ENCODE assay signal across 12 cellular contexts in genomic region chr6:70857387-70858077, GRCh38.
DNase-seq lines count a peak whose midpoint lies in the region; ATAC-seq, FAIRE-seq and TF ChIP-seq lines count a peak whose summit lies in the region.
"Had no signal": no experiment of that assay in that cellular context is flagged by ENCODE, and none has a peak within 500 bp of the region (broad histone marks: within the 10 kb centered on the region; RNA-seq: fewer than 3 reads in every experiment).

No MANE protein-coding gene starts in this region.

- ATAC-seq in GM19395 (IDR thresholded peaks at IDR 0.05; ENCODE audit: unreplicated experiment) (peak; percentile 100), HG02852 (IDR thresholded peaks at IDR 0.05; ENCODE audit: unreplicated experiment) (peak; percentile 100), HG03558 (IDR thresholded peaks at IDR 0.05; ENCODE audit: extremely low read depth, unreplicated experiment) (peak; percentile 99)

- DNase-seq in GM12891 (ENCODE audit: insufficient read length, low spot score), result peak; percentile 25
- no peak for DNase-seq in COLO829 (ENCODE audit: low spot score)
- DNase-seq in H54 (ENCODE audit: insufficient read length, low spot score), result no peak
- DNase-seq in stimulated activated CD4-positive, alpha-beta T cell treated with anti-CD3 and anti-CD28 coated beads, Interleukin-15, amount 100 ng/mL, for 24 hours, result no peak
- no peak for DNase-seq in D341Med (ENCODE audit: low spot score)
- DNase-seq: brain microvascular endothelial cell; NCI-H226; stimulated activated CD4-positive, alpha-beta T cell treated with anti-CD3 and anti-CD28 coated beads, Interleukin-2, amount 100 ng/mL, for 48 hours; testis had no signal

- TF ChIP-seq POLR2A in GM12891 (IDR thresholded peaks at IDR 0.05; ENCODE audit: low read depth, low read length) (no peak), H54 (IDR thresholded peaks at IDR 0.05; ENCODE audit: low read depth, low read length) (no peak)

- peak; percentile 94 for FAIRE-seq in GM12891 (lab: Jason Lieb, UNC)
- no peak for FAIRE-seq in H54 (lab: Jason Lieb, UNC)

TF ChIP-seq in GM12891, 5 proteins besides CTCF, POLR2A, EP300 and RAD21:
- no peak for TF ChIP-seq POLR2AphosphoS5 (IDR thresholded peaks at IDR 0.05; ENCODE audit: low read depth, low read length)
- peak; percentile 99 for TF ChIP-seq SPI1 (IDR thresholded peaks at IDR 0.05; ENCODE audit: low read depth, low read length)
